Comparison of ENCODE assay signal across 8 cellular contexts in genomic region chr2:676647-677055, GRCh38. TPM values are rescaled to one million over a fixed set of nuclear protein-coding genes. Genes with fewer than 3 reads are reported as not detected.
DNase-seq lines count a peak whose midpoint lies in the region; ATAC-seq, FAIRE-seq and TF ChIP-seq lines count a peak whose summit lies in the region.

No MANE protein-coding gene starts in this region.

- no peak for TF ChIP-seq CTCF in osteocyte (IDR thresholded peaks at IDR 0.05)

- peaks cover 10% of the 10 kb centered on the region for H3K36me3 Mint-ChIP-seq in activated naive CD8-positive, alpha-beta T cell treated with anti-CD3 and anti-CD28 coated beads, Interleukin-2, amount 50 U/mL, for 24 hours (ENCODE audit: low read depth)
- H3K36me3 Mint-ChIP-seq in osteocyte (ENCODE audit: unreplicated experiment), result peaks cover 11% of the 10 kb centered on the region

- H3K4me1 Mint-ChIP-seq in activated naive CD8-positive, alpha-beta T cell treated with anti-CD3 and anti-CD28 coated beads, Interleukin-2, amount 50 U/mL, for 24 hours, result peaks cover 47% of the 10 kb centered on the region
- H3K4me1 Mint-ChIP-seq in osteocyte (ENCODE audit: unreplicated experiment), result peaks cover 43% of the 10 kb centered on the region

- TF ChIP-seq POLR2A in H54 (IDR thresholded peaks at IDR 0.05; ENCODE audit: low read depth, low read length), result peak; percentile 49; the same call in 1 of the 2 replicates

- H3K27ac Mint-ChIP-seq in activated naive CD8-positive, alpha-beta T cell treated with anti-CD3 and anti-CD28 coated beads, Interleukin-2, amount 50 U/mL, for 24 hours, result peak overlapping the region; percentile 94
- H3K27ac Mint-ChIP-seq in osteocyte (ENCODE audit: unreplicated experiment), result peak overlapping the region; percentile 89

- peak; percentile 36 for FAIRE-seq in H54 (lab: Jason Lieb, UNC)
- peak; percentile 20 for FAIRE-seq in urothelium cell line (lab: Jason Lieb, UNC)

- peak; percentile 84 for ATAC-seq in activated naive CD8-positive, alpha-beta T cell treated with anti-CD3 and anti-CD28 coated beads, Interleukin-2, amount 50 U/mL, for 24 hours
- ATAC-seq in Right ventricle myocardium superior (ENCODE audit: poor library complexity), result peak; percentile 91

- DNase-seq in GDM1 (lab: John Stamatoyannopoulos, UW) (peak; percentile 98), H54 (ENCODE audit: insufficient read length, low spot score) (peak; percentile 80), Kasumi-1 (lab: John Stamatoyannopoulos, UW) (peak; percentile 93 to 97), Right ventricle myocardium superior (peak; percentile 99), osteocyte (ENCODE audit: extremely low spot score, unreplicated experiment) (peak; percentile 100), urothelium cell line (ENCODE audit: low spot score) (peak; percentile 93)
- peak; percentile 97 for DNase-seq in activated naive CD8-positive, alpha-beta T cell treated with anti-CD3 and anti-CD28 coated beads, Interleukin-2, amount 50 U/mL, for 24 hours

- H3K27me3 Mint-ChIP-seq in activated naive CD8-positive, alpha-beta T cell treated with anti-CD3 and anti-CD28 coated beads, Interleukin-2, amount 50 U/mL, for 24 hours, result no peaks in the 10 kb centered on the region
- no peaks in the 10 kb centered on the region for H3K27me3 Mint-ChIP-seq in osteocyte (ENCODE audit: unreplicated experiment)

- H3K4me3 Mint-ChIP-seq in activated naive CD8-positive, alpha-beta T cell treated with anti-CD3 and anti-CD28 coated beads, Interleukin-2, amount 50 U/mL, for 24 hours, result peak overlapping the region; percentile 92
- H3K4me3 Mint-ChIP-seq in osteocyte (ENCODE audit: unreplicated experiment), result peak overlapping the region; percentile 89

- no peaks in the 10 kb centered on the region for H3K9me3 Mint-ChIP-seq in activated naive CD8-positive, alpha-beta T cell treated with anti-CD3 and anti-CD28 coated beads, Interleukin-2, amount 50 U/mL, for 24 hours
- no peaks in the 10 kb centered on the region for H3K9me3 Mint-ChIP-seq in osteocyte (ENCODE audit: unreplicated experiment)

- intact Hi-C loops in Right ventricle myocardium superior (cut with DNase I), result no loop called here

TF ChIP-seq in PFSK-1, 5 proteins besides CTCF, POLR2A, EP300 and RAD21:
- TF ChIP-seq SIN3A (IDR thresholded peaks at IDR 0.05; ENCODE audit: borderline replicate concordance, insufficient read depth, low read length) (peak; percentile 22; the same call in 1 of the 2 replicates), FOXP2 (optimal IDR thresholded peaks at IDR 0.05; ENCODE audit: borderline replicate concordance, extremely low read depth, extremely low read length, insufficient read depth) (peak; percentile 88), REST (IDR thresholded peaks at IDR 0.05; ENCODE audit: insufficient read depth in 1 of 2, low read depth in 2 of 2, low read length in 2 of 2) (no peak), TAF1 (IDR thresholded peaks at IDR 0.05; ENCODE audit: borderline replicate concordance, insufficient read depth, low read length) (no peak), POLR2AphosphoS5 (IDR thresholded peaks at IDR 0.05; ENCODE audit: low read depth, low read length) (no peak)

RNA-seq across cellular contexts. Expression of gene TMEM18, which starts 0.6 kb away (rescaled TPM):
- 36.0 TPM for polyA plus RNA-seq in PFSK-1 (2012; ENCODE audit: insufficient read length, low read depth)
- 10.3 TPM for total RNA-seq in Right ventricle myocardium superior
- total RNA-seq in osteocyte, result 28.0 and 32.8 TPM in 2 replicates

Comparison
In these comparisons a context has a peak if more than half of its experiments do, and no peak if none do; other contexts are left out.
1. Peak in every context shown above with its lines: DNase-seq and ATAC-seq.